Comparison of ENCODE assay signal across 21 cellular contexts in the genomic region with DNA sequence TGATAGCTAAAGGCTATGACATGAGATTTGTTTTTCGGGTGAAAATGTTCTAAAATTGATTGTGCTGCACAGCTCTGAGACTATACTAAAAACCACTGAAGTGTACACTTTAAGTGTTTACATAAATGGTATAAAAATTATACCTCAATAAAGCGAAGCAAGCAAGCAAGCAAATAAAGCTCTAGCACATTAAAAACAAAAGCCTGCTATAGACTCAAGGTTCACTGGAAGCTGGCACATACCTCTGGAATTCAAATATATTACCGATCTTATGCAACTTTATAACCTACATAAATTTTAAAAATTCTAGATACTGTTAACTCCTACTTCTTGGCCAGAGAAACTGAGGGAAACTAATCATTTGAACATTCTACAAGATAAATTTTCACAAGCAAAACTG. TPM values are rescaled to one million over a fixed set of nuclear protein-coding genes. Genes with fewer than 3 reads are reported as not detected.
DNase-seq lines count a peak whose midpoint lies in the region; ATAC-seq and TF ChIP-seq lines count a peak whose summit lies in the region.
"Had no signal": no experiment of that assay in that cellular context is flagged by ENCODE, and none has a peak within 500 bp of the region (broad histone marks: within the 10 kb centered on the region; RNA-seq: fewer than 3 reads in every experiment).

No MANE protein-coding gene starts in this region.

- TF ChIP-seq EP300 in transverse colon (IDR thresholded peaks at IDR 0.05; ENCODE audit: low read depth) = no peak

- H3K9me3 Mint-ChIP-seq in activated naive CD4-positive, alpha-beta T cell treated with anti-CD3 and anti-CD28 coated beads, Interleukin-2, amount 50 U/mL, for 24 hours = no peaks in the 10 kb centered on the region
- H3K9me3 Mint-ChIP-seq: HFFc6 had no signal

- no peaks in the 10 kb centered on the region for H3K79me2 ChIP-seq in PC-3 (ENCODE audit: low read length)
- peaks cover 100% of the 10 kb centered on the region for H3K79me2 ChIP-seq in hepatocyte

- H3K4me3 Mint-ChIP-seq in activated naive CD4-positive, alpha-beta T cell treated with anti-CD3 and anti-CD28 coated beads, Interleukin-2, amount 50 U/mL, for 24 hours = peak overlapping the region; percentile 58
- H3K4me3 Mint-ChIP-seq: HFFc6 had no signal

- 0 out of 2 replicates have a peak, but pooled peaks have one; percentile 18 for ATAC-seq in PC-3
- ATAC-seq in HG03039 (IDR thresholded peaks at IDR 0.05; ENCODE audit: unreplicated experiment) = no peak
- ATAC-seq: Panc1 had no signal

- peak overlapping the region; percentile 76 for H3K27ac Mint-ChIP-seq in activated naive CD4-positive, alpha-beta T cell treated with anti-CD3 and anti-CD28 coated beads, Interleukin-2, amount 50 U/mL, for 24 hours
- H3K27ac Mint-ChIP-seq: HFFc6 had no signal

- in situ Hi-C loops in transverse colon (cut with MboI; ENCODE audit: low pct_ligation_motif_present in 1 of 4, low pct_unique_long_range_greater_than_20kb in 1 of 4, low sequenced_read_pairs in 3 of 4) = no loop called here

- no peaks in the 10 kb centered on the region for H3K27me3 ChIP-seq in PC-3 (ENCODE audit: low read length)
- H3K27me3 ChIP-seq in hepatocyte = no peaks in the 10 kb centered on the region
- no peaks in the 10 kb centered on the region for H3K27me3 ChIP-seq in transverse colon

- H3K4me2 ChIP-seq in PC-3 (ENCODE audit: low read length) (no peak overlapping the region), hepatocyte (peak overlapping the region; percentile 20)
- H3K4me2 ChIP-seq: SK-N-SH had no signal

- no peak overlapping the region for H3K4me3 ChIP-seq in PC-3 (ENCODE audit: low read length)
- no peak overlapping the region for H3K4me3 ChIP-seq in hepatocyte
- no peak overlapping the region for H3K4me3 ChIP-seq in transverse colon

- H3K9me3 ChIP-seq in PC-3 (ENCODE audit: low read length) (no peaks in the 10 kb centered on the region), hepatocyte (ENCODE audit: low read depth) (no peaks in the 10 kb centered on the region), transverse colon (no peaks in the 10 kb centered on the region)
- H3K9me3 ChIP-seq: SK-N-SH had no signal

- no peak for DNase-seq in activated naive CD4-positive, alpha-beta T cell (lab: John Stamatoyannopoulos, UW)
- no peak for DNase-seq in PC-3
- no peak for DNase-seq in hepatocyte (ENCODE audit: low spot score)
- DNase-seq in transverse colon = no peak
- no peak for DNase-seq in KG1 (lab: John Stamatoyannopoulos, UW)
- DNase-seq: GDM1, H7, HFFc6, IMR-90, MV-4-11, NCI-H1105 treated with DMSO at 0.1 percent for 48 hours, NCI-H2029 treated with DMSO at 0.1 percent for 48 hours, NCI-H226, NCI-H510A treated with DMSO at 0.1 percent for 48 hours, NCI-H748 treated with DMSO at 0.1 percent for 48 hours, SIG-M5, SK-N-SH had no signal

- CTCF ChIA-PET in PC-3 (lab: Charles Lee) = no interaction called here

- no peaks in the 10 kb centered on the region for H4K20me1 ChIP-seq in PC-3 (ENCODE audit: low read length)
- peaks cover 28% of the 10 kb centered on the region for H4K20me1 ChIP-seq in hepatocyte (ENCODE audit: insufficient read depth, poor library complexity, severe bottlenecking)

- H3K36me3 ChIP-seq in PC-3 (ENCODE audit: low read depth, low read length) (no peaks in the 10 kb centered on the region), hepatocyte (replicated peaks; ENCODE audit: insufficient read depth, low read depth) (no peaks in the 10 kb centered on the region), transverse colon (no peaks in the 10 kb centered on the region)

- POLR2A ChIA-PET in PC-3 (lab: Charles Lee; ENCODE audit: unreplicated experiment) = interaction anchor here (0.6 to 1.1 kb wide), 2 partner anchors 10 to 170 kb away, joined by 3 to 5 read pairs; no protein-coding TSS in a partner anchor

- no TSS peak for BruUV-seq in PC-3 (replicated peaks; lab: Mats Ljungman, UMichigan)

- no peak for TF ChIP-seq POLR2A in transverse colon (IDR thresholded peaks at IDR 0.05)

- intact Hi-C loops in PC-3 (cut with micrococcal nuclease) (no loop called here), transverse colon (cut with DNase I; ENCODE audit: low total_unique reads) (no loop called here)

- H3K4me1 Mint-ChIP-seq in activated naive CD4-positive, alpha-beta T cell treated with anti-CD3 and anti-CD28 coated beads, Interleukin-2, amount 50 U/mL, for 24 hours = peaks cover 84% of the 10 kb centered on the region

- H3K27me3 Mint-ChIP-seq in activated naive CD4-positive, alpha-beta T cell treated with anti-CD3 and anti-CD28 coated beads, Interleukin-2, amount 50 U/mL, for 24 hours = no peaks in the 10 kb centered on the region

- TF ChIP-seq CTCF in PC-3 (conservative IDR thresholded peaks at IDR 0.05; ENCODE audit: low read depth, low read length) (no peak), hepatocyte (IDR thresholded peaks at IDR 0.05; ENCODE audit: poor library complexity) (no peak), transverse colon (IDR thresholded peaks at IDR 0.05) (no peak)

- 85% methylated on average over 3 of the region's 3 CpGs for whole genome bisulfite sequencing in hepatocyte (ENCODE audit: low lambda C conversion rate, missing lambda C conversion rate)
- 44 to 54% methylated on average over 3 of the region's 3 CpGs for WGBS in transverse colon (ENCODE audit: low coverage in 1 of 2), 2 donors

- H3K4me1 ChIP-seq in PC-3 (ENCODE audit: insufficient read depth, low read length) (peaks cover 9% of the 10 kb centered on the region), hepatocyte (ENCODE audit: insufficient read depth) (peaks cover 27% of the 10 kb centered on the region), transverse colon (peaks cover 7 to 99% (median 76%) of the 10 kb centered on the region in 4 donors)

- H3K27ac ChIP-seq in PC-3 (ENCODE audit: low read length) (no peak overlapping the region), hepatocyte (no peak overlapping the region), transverse colon (peak overlapping the region; percentile 68 to 78 (median 74))
- H3K27ac ChIP-seq: C4-2B had no signal

- H3K9me2 ChIP-seq in PC-3 (replicated peaks; ENCODE audit: low read length) = no peaks in the 10 kb centered on the region
- no peaks in the 10 kb centered on the region for H3K9me2 ChIP-seq in hepatocyte (replicated peaks; ENCODE audit: insufficient read depth)
- H3K9me2 ChIP-seq: SK-N-SH had no signal

- H2AFZ ChIP-seq in PC-3 (ENCODE audit: low read length) (no peak overlapping the region), hepatocyte (no peak overlapping the region)

- H3K36me3 Mint-ChIP-seq in activated naive CD4-positive, alpha-beta T cell treated with anti-CD3 and anti-CD28 coated beads, Interleukin-2, amount 50 U/mL, for 24 hours = peaks cover 27% of the 10 kb centered on the region

- no peak overlapping the region for H3K9ac ChIP-seq in PC-3 (ENCODE audit: low read length)
- H3K9ac ChIP-seq: SK-N-SH had no signal

- H3F3A ChIP-seq in PC-3 (ENCODE audit: low read length, unreplicated experiment) = no peaks in the 10 kb centered on the region

RNA-seq across cellular contexts. Expression of a gene that starts 20.1 kb away (rescaled TPM):
- total RNA-seq in PC-3 (2014; rRNA removed) (5.6 and 10.4 TPM in 2 replicates), hepatocyte (60.0 and 62.9 TPM in 2 replicates), transverse colon (100 to 1,000 TPM in 1 of 4 donors, 10 to 100 TPM in 3; 20.6 to 818 (median 41.3) TPM)
- 30.5 and 32.6 TPM in 2 replicates for polyA plus RNA-seq in hepatocyte

Comparison
In these comparisons a context has a peak if more than half of its experiments do, and no peak if none do; other contexts are left out.
1. H3K27ac ChIP-seq: peak in transverse colon (4 of 4); none in PC-3 (single experiment) and hepatocyte (single experiment).